ENCODE assay signal across 9 cellular contexts in genomic region chr3:70856414-70857162, GRCh38.
DNase-seq lines count a peak whose midpoint lies in the region; ATAC-seq, FAIRE-seq and TF ChIP-seq lines count a peak whose summit lies in the region.
"Had no signal": no experiment of that assay in that cellular context is flagged by ENCODE, and none has a peak within 500 bp of the region (broad histone marks: within the 10 kb centered on the region; RNA-seq: fewer than 3 reads in every experiment).

No MANE protein-coding gene starts in this region.

- peak; percentile 82 for FAIRE-seq in keratinocyte (lab: Jason Lieb, UNC)

- H4K20me1 ChIP-seq in keratinocyte (ENCODE audit: control insufficient read depth, extremely low read depth, insufficient read depth, low read length) = no peaks in the 10 kb centered on the region

- no peak overlapping the region for H3K9ac ChIP-seq in keratinocyte (ENCODE audit: control insufficient read depth, extremely low read depth, insufficient read depth, low read length)

- H3K79me2 ChIP-seq in keratinocyte (ENCODE audit: control insufficient read depth, insufficient read depth, low read length) = no peaks in the 10 kb centered on the region

- no peak overlapping the region for H3K4me3 Mint-ChIP-seq in type B pancreatic cell
- H3K4me3 Mint-ChIP-seq: activated CD4-positive, alpha-beta memory T cell treated with anti-CD3 and anti-CD28 coated beads, Interleukin-2, amount 10 ng/mL, durations not matched to agents 7 days and 5 days had no signal

- peak; percentile 15 for DNase-seq in SW480 (ENCODE audit: low spot score)
- DNase-seq in keratinocyte (ENCODE audit: low read depth, low spot score) = peak; percentile 92
- no peak for DNase-seq in cerebellum (ENCODE audit: low spot score)
- DNase-seq in type B pancreatic cell (ENCODE audit: extremely low spot score, unreplicated experiment) = no peak
- no peak for DNase-seq in MG63
- DNase-seq: activated CD4-positive, alpha-beta memory T cell treated with anti-CD3 and anti-CD28 coated beads, Interleukin-2, amount 10 ng/mL, durations not matched to agents 7 days and 5 days had no signal

- ATAC-seq in GM18502 (IDR thresholded peaks at IDR 0.05; ENCODE audit: poor library complexity, unreplicated experiment) (peak; percentile 60), HG02610 (IDR thresholded peaks at IDR 0.05; ENCODE audit: unreplicated experiment) (peak; percentile 73), HG03280 (IDR thresholded peaks at IDR 0.05; ENCODE audit: unreplicated experiment) (no peak)

- H3K36me3 Mint-ChIP-seq in type B pancreatic cell = no peaks in the 10 kb centered on the region

- H3K9me3 Mint-ChIP-seq in type B pancreatic cell = peaks cover 4% of the 10 kb centered on the region
- H3K9me3 Mint-ChIP-seq: activated CD4-positive, alpha-beta memory T cell treated with anti-CD3 and anti-CD28 coated beads, Interleukin-2, amount 10 ng/mL, durations not matched to agents 7 days and 5 days had no signal

- H3K4me3 ChIP-seq in keratinocyte (ENCODE audit: control insufficient read depth in 2 of 3, extremely low read depth in 1 of 3, insufficient read depth in 2 of 3, low read depth in 1 of 3, low read length in 3 of 3) = no peak overlapping the region
- no peak overlapping the region for H3K4me3 ChIP-seq in MG63

- H3K9me3 ChIP-seq in keratinocyte (ENCODE audit: control insufficient read depth, low read depth, low read length) (no peaks in the 10 kb centered on the region), MG63 (no peaks in the 10 kb centered on the region)

- H3K27me3 ChIP-seq in keratinocyte (ENCODE audit: control insufficient read depth, extremely low read depth, insufficient read depth, low read length) (no peaks in the 10 kb centered on the region), MG63 (no peaks in the 10 kb centered on the region)

- H3K27me3 Mint-ChIP-seq in type B pancreatic cell = peaks cover 3% of the 10 kb centered on the region

- TF ChIP-seq CTCF in keratinocyte (optimal IDR thresholded peaks at IDR 0.05 in 1 of 3, IDR thresholded peaks at IDR 0.05 in 1 of 3, conservative IDR thresholded peaks at IDR 0.05 in 1 of 3; ENCODE audit: extremely low read depth in 1 of 3, insufficient read depth in 2 of 3, low read length in 3 of 3) (no peak), type B pancreatic cell (conservative IDR thresholded peaks at IDR 0.05) (no peak)

- no peaks in the 10 kb centered on the region for H3K9me1 ChIP-seq in keratinocyte (ENCODE audit: control insufficient read depth, extremely low read depth, insufficient read depth, low read length)

- H3K36me3 ChIP-seq in keratinocyte (ENCODE audit: control insufficient read depth in 2 of 2, extremely low read depth in 1 of 2, insufficient read depth in 2 of 2, low read length in 2 of 2) = no peaks in the 10 kb centered on the region
- no peaks in the 10 kb centered on the region for H3K36me3 ChIP-seq in MG63

- no peak overlapping the region for H3K4me2 ChIP-seq in keratinocyte (ENCODE audit: control insufficient read depth, extremely low read depth, insufficient read depth, low read depth, low read length)

- dilution Hi-C loops in keratinocyte (cut with MboI; ENCODE audit: extremely low pct_ligation_motif_present, low sequenced_read_pairs) = no loop called here

- H3K27ac Mint-ChIP-seq in type B pancreatic cell = no peak overlapping the region
- H3K27ac Mint-ChIP-seq: activated CD4-positive, alpha-beta memory T cell treated with anti-CD3 and anti-CD28 coated beads, Interleukin-2, amount 10 ng/mL, durations not matched to agents 7 days and 5 days had no signal

- H3K4me1 Mint-ChIP-seq in type B pancreatic cell (ENCODE audit: unreplicated experiment) = peaks cover 13% of the 10 kb centered on the region

- peak overlapping the region; percentile 21 for H3K27ac ChIP-seq in keratinocyte (ENCODE audit: control insufficient read depth, insufficient read depth, low read length)

- H2AFZ ChIP-seq in keratinocyte (ENCODE audit: control insufficient read depth, low read length) = no peak overlapping the region

- H3K4me1 ChIP-seq in keratinocyte (ENCODE audit: control insufficient read depth, extremely low read depth, insufficient read depth, low read length) = peaks cover 20% of the 10 kb centered on the region

Comparison
In these comparisons a context has a peak if more than half of its experiments do, and no peak if none do; other contexts are left out.
1. DNase-seq: peak in SW480 (single experiment) and keratinocyte (single experiment); none in cerebellum (single experiment), type B pancreatic cell (single experiment) and MG63 (single experiment).